15 cellular contexts compared by ENCODE assay signal in genomic region chr9:83382421-83382820, GRCh38.
DNase-seq lines count a peak whose midpoint lies in the region; ATAC-seq and TF ChIP-seq lines count a peak whose summit lies in the region.
"Had no signal": no experiment of that assay in that cellular context is flagged by ENCODE, and none has a peak within 500 bp of the region (broad histone marks: within the 10 kb centered on the region; RNA-seq: fewer than 3 reads in every experiment).

No MANE protein-coding gene starts in this region.

- POLR2A ChIA-PET in HCT116 (lab: Charles Lee) = no interaction called here

- no peaks in the 10 kb centered on the region for H3K79me2 ChIP-seq in HCT116 (ENCODE audit: insufficient read depth, low read length)

- TF ChIP-seq EP300 in esophagus muscularis mucosa (IDR thresholded peaks at IDR 0.05) = no peak

- BruUV-seq in HCT116 (replicated peaks; lab: Mats Ljungman, UMichigan) = no TSS peak

- no peaks in the 10 kb centered on the region for H4K20me1 ChIP-seq in HCT116 (ENCODE audit: insufficient read depth)

- CTCF ChIA-PET in HCT116 (lab: Charles Lee) = interaction anchor here (1.2 kb wide), 1 partner anchor 8 kb away, joined by 4 read pairs; no protein-coding TSS in a partner anchor

- DNase-seq in DMS53 (lab: John Stamatoyannopoulos, UW) = peak; percentile 25
- DNase-seq in HCT116 (ENCODE audit: low read depth, low spot score) = no peak
- DNase-seq in NCI-H69 (lab: John Stamatoyannopoulos, UW) = peak; percentile 16
- peak; percentile 37 for DNase-seq in esophagus muscularis mucosa (ENCODE audit: extremely low spot score)
- DNase-seq in HPDE6-E6E7 (ENCODE audit: extremely low spot score) = no peak
- DNase-seq in activated CD4-positive, CD25-positive, alpha-beta regulatory T cell treated with anti-CD3 and anti-CD28 coated beads, Interleukin-2, amount 50 U/mL, for 72 hours = no peak
- DNase-seq in effector CD8-positive, alpha-beta T cell (lab: John Stamatoyannopoulos, UW) = no peak
- DNase-seq: BE2C; CD4-positive, alpha-beta memory T cell; DMS153; GF-D8; GM23248 had no signal

- H3K27me3 ChIP-seq in HCT116 (ENCODE audit: insufficient read depth, low read length) (no peaks in the 10 kb centered on the region), esophagus muscularis mucosa (no peaks in the 10 kb centered on the region)
- H3K27me3 ChIP-seq: BE2C had no signal

- H3K27ac ChIP-seq in HCT116 (ENCODE audit: low read depth, low read length) (no peak overlapping the region), esophagus muscularis mucosa (replicated peaks in 1 of 4) (no peak overlapping the region)
- H3K27ac ChIP-seq: A549, C4-2B, GM23248 had no signal

- H3K4me3 ChIP-seq in HCT116 (replicated peaks in 1 of 2; ENCODE audit: low read depth in 1 of 2, low read length in 2 of 2) (no peak overlapping the region), esophagus muscularis mucosa (no peak overlapping the region)
- H3K4me3 ChIP-seq: A549, GM23248 had no signal

- ATAC-seq in HCT116 (no peak), HG03039 (IDR thresholded peaks at IDR 0.05; ENCODE audit: unreplicated experiment) (no peak)
- ATAC-seq: A549 had no signal

- no peak overlapping the region for H2AFZ ChIP-seq in HCT116 (ENCODE audit: low read depth, low read length, poor library complexity, severe bottlenecking)
- H2AFZ ChIP-seq: GM23248 had no signal

- TF ChIP-seq POLR2A in HCT116 (IDR thresholded peaks at IDR 0.05; ENCODE audit: borderline replicate concordance, extremely low read depth, insufficient read depth, insufficient read length) = no peak
- no peak for TF ChIP-seq POLR2A in esophagus muscularis mucosa (IDR thresholded peaks at IDR 0.05; ENCODE audit: low read depth)

- no peak for TF ChIP-seq RAD21 in HCT116 (IDR thresholded peaks at IDR 0.05; ENCODE audit: low read depth)

- no peaks in the 10 kb centered on the region for H3K9me2 ChIP-seq in HCT116 (ENCODE audit: insufficient read depth)

- no peak overlapping the region for H3K4me2 ChIP-seq in HCT116 (ENCODE audit: low read length)
- H3K4me2 ChIP-seq: A549 had no signal

- H3K9ac ChIP-seq in HCT116 (ENCODE audit: low read length) = no peak overlapping the region
- H3K9ac ChIP-seq: GM23248 had no signal

- no peaks in the 10 kb centered on the region for H3K9me3 ChIP-seq in HCT116 (ENCODE audit: control insufficient read depth in 1 of 2, insufficient read depth in 1 of 2, low read depth in 1 of 2, low read length in 2 of 2)
- peaks cover 0 to 16% (median 10%) of the 10 kb centered on the region in 4 donors for H3K9me3 ChIP-seq in esophagus muscularis mucosa
- H3K9me3 ChIP-seq: BE2C had no signal

- RAD21 ChIA-PET in HCT116 (lab: Charles Lee; ENCODE audit: low non-redundant PET in 1 of 2, low total read pairs in 2 of 2, uncharacterized antibody in 2 of 2, unreplicated experiment in 2 of 2) = no interaction called here

- TF ChIP-seq CTCF in HCT116 (IDR thresholded peaks at IDR 0.05 in 2 of 3, conservative IDR thresholded peaks at IDR 0.05 in 1 of 3; ENCODE audit: borderline replicate concordance in 1 of 3, insufficient read depth in 1 of 3, low read depth in 2 of 3, low read length in 2 of 3) = no peak
- no peak for TF ChIP-seq CTCF in esophagus muscularis mucosa (IDR thresholded peaks at IDR 0.05)

- H3K36me3 ChIP-seq in HCT116 (ENCODE audit: control insufficient read depth in 1 of 2, insufficient read depth in 2 of 2, low read length in 2 of 2) = no peaks in the 10 kb centered on the region
- H3K36me3 ChIP-seq in esophagus muscularis mucosa = peaks cover 0 to 8% (median 0%) of the 10 kb centered on the region in 4 donors
- H3K36me3 ChIP-seq: BE2C had no signal

- H3K4me1 ChIP-seq in HCT116 (ENCODE audit: control insufficient read depth in 1 of 2, insufficient read depth in 2 of 2, low read length in 2 of 2) = no peaks in the 10 kb centered on the region
- H3K4me1 ChIP-seq in esophagus muscularis mucosa = no peaks in the 10 kb centered on the region
- H3K4me1 ChIP-seq: A549 had no signal

- intact Hi-C loops in HCT116 (cut with micrococcal nuclease) = no loop called here
- intact Hi-C loops in esophagus muscularis mucosa (cut with DNase I) = no loop called here

TF ChIP-seq in HCT116, 20 proteins besides CTCF, POLR2A, EP300 and RAD21:
- peak; percentile 56 for TF ChIP-seq TCF7L2 (IDR thresholded peaks at IDR 0.05; ENCODE audit: borderline replicate concordance, extremely low read depth, insufficient read depth, insufficient read length)
- TF ChIP-seq SIN3A (IDR thresholded peaks at IDR 0.05; ENCODE audit: low read depth) = no peak

Comparison
In these comparisons a context has a peak if more than half of its experiments do, and no peak if none do; other contexts are left out.
1. DNase-seq: peak in DMS53 (single experiment), NCI-H69 (single experiment) and esophagus muscularis mucosa (single experiment); none in HCT116 (single experiment), HPDE6-E6E7 (single experiment), activated CD4-positive, CD25-positive, alpha-beta regulatory T cell treated with anti-CD3 and anti-CD28 coated beads, Interleukin-2, amount 50 U/mL, for 72 hours (single experiment) and effector CD8-positive, alpha-beta T cell (single experiment).